In genomic region chr6:28486533-28486932, GRCh38 we compare ENCODE assay signal across 37 cellular contexts. TPM values are rescaled to one million over a fixed set of nuclear protein-coding genes. Genes with fewer than 3 reads are reported as not detected.
"Had no signal": no experiment of that assay in that cellular context is flagged by ENCODE, and none has a peak within 500 bp of the region (broad histone marks: within the 10 kb centered on the region; RNA-seq: fewer than 3 reads in every experiment).

No MANE protein-coding gene starts in this region.

- H3K9ac ChIP-seq: KMS-11 had no signal

- DNase-seq: Karpas-422, Kasumi-1, MG63, MM.1S, MV-4-11, NCI-H1048, NCI-H1092, NCI-H1092 treated with DMSO at 0.1 percent for 48 hours, NCI-H1105, NCI-H1105 treated with DMSO at 0.1 percent for 48 hours, NCI-H1417, NCI-H1417 treated with DMSO at 0.1 percent for 48 hours, NCI-H1436, NCI-H1436 treated with DMSO at 0.1 percent for 48 hours, NCI-H146, NCI-H1694, NCI-H1694 treated with DMSO at 0.1 percent for 48 hours, NCI-H187, NCI-H187 treated with DMSO at 0.1 percent for 48 hours, NCI-H1930, NCI-H2029, NCI-H2029 treated with DMSO at 0.1 percent for 48 hours, NCI-H2081, NCI-H2081 treated with DMSO at 0.1 percent for 48 hours, NCI-H2107, NCI-H2171, NCI-H2171 treated with DMSO at 0.1 percent for 48 hours, NCI-H2227 treated with DMSO at 0.1 percent for 48 hours, NCI-H226, NCI-H345, NCI-H446 treated with DMSO at 0.1 percent for 48 hours, NCI-H510A had no signal

- H3K36me3 ChIP-seq: MG63 had no signal

- H3K4me3 ChIP-seq: MG63 had no signal

- H3K9me3 ChIP-seq: MG63 had no signal

- H3K27ac ChIP-seq: KMS-11 had no signal

- H3K4me2 ChIP-seq: KMS-11 had no signal

- H3K27me3 ChIP-seq: MG63 had no signal

RNA-seq across cellular contexts. Expression of gene GPX6, which starts 29.1 kb away (rescaled TPM):
- total RNA-seq: LHCN-M2, M059J, MCF 10A, NCI-H460 had no signal

RNA-seq across cellular contexts. Expression of gene GPX5, which starts 39.1 kb away (rescaled TPM):
- total RNA-seq: LHCN-M2, M059J, MCF 10A, NCI-H460 had no signal

RNA-seq across cellular contexts. Expression of gene ZSCAN23, which starts 43.2 kb away (rescaled TPM):
- total RNA-seq: NCI-H460 had no signal
